1 cellular context compared by ENCODE assay signal in the genomic region with DNA sequence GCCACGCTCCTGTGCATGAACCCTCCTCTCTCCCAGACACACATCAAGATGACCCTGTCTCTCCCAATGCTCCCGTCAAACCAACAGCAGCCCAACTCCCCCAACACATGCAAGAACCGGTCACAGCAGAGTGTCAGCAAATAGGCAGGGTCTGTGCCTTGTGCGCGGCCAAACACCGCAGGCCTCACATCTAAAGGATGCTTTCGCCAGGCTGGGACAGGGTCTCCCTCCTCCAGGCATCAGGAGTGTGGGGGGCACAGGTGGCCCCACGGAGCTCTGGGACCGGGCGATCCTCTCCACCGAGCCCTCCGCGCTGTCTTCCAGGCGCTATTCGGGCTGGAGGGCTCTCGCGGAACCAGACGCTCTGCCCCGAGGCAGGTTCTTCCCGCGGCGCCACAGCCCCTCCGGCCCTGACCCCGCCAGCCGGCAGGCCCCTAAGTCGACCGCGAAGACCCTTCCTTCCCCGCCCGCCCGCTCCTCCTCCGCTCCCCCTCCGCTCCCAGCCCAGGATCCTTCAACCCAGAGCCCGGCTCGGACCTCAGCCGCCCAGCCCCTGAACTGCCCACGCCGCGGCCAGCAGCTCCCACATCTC.
A peak's percentile ranks its signal among the peaks of the same experiment; 100 is the strongest.
TF ChIP-seq lines count a peak whose summit lies in the region.

No MANE protein-coding gene starts in this region.

TF ChIP-seq in K562, 482 proteins besides CTCF, POLR2A, EP300 and RAD21 (continues in another document):
- TF ChIP-seq ZNF668 (CRISPR knock-in tag; IDR thresholded peaks at IDR 0.05) (no peak), CEBPG (CRISPR knock-in tag; IDR thresholded peaks at IDR 0.05) (0 out of 2 replicates have a peak, but pooled peaks have one; percentile 40), CEBPG (tag; conservative IDR thresholded peaks at IDR 0.05 in 1 of 2, IDR thresholded peaks at IDR 0.05 in 1 of 2) (no peak), ZNF263 (CRISPR knock-in tag; IDR thresholded peaks at IDR 0.05; ENCODE audit: borderline replicate concordance) (no peak), ZNF316 (IDR thresholded peaks at IDR 0.05) (0 out of 2 replicates have a peak, but pooled peaks have one; percentile 4), FOXM1 (IDR thresholded peaks at IDR 0.05; ENCODE audit: low read depth) (no peak), FOXM1 (CRISPR knock-in tag; IDR thresholded peaks at IDR 0.05; ENCODE audit: low read depth) (0 out of 2 replicates have a peak, but pooled peaks have one; percentile 34), TCF3 (CRISPR knock-in tag; IDR thresholded peaks at IDR 0.05) (no peak), NR2C2 (CRISPR knock-in tag; IDR thresholded peaks at IDR 0.05) (0 out of 2 replicates have a peak, but pooled peaks have one; percentile 34), NR2C2 (tag; IDR thresholded peaks at IDR 0.05) (no peak), RBBP5 (IDR thresholded peaks at IDR 0.05; ENCODE audit: borderline replicate concordance, insufficient read depth, low read length, poor library complexity, severe bottlenecking) (peak; percentile 69), SAFB (IDR thresholded peaks at IDR 0.05; ENCODE audit: borderline replicate concordance, low read depth, low read length) (0 out of 2 replicates have a peak, but pooled peaks have one; percentile 8), MAFF (IDR thresholded peaks at IDR 0.05; ENCODE audit: low read length) (no peak), ZBED1 (IDR thresholded peaks at IDR 0.05) (no peak), MYC (IDR thresholded peaks at IDR 0.05; ENCODE audit: low read depth, low read length) (peak; percentile 43; the same call in 1 of the 2 replicates), MYC (CRISPR knock-in tag; IDR thresholded peaks at IDR 0.05; ENCODE audit: borderline replicate concordance, low read depth) (no peak), MEIS2 (IDR thresholded peaks at IDR 0.05; ENCODE audit: partially characterized antibody) (peak; percentile 20), PHF8 (IDR thresholded peaks at IDR 0.05; ENCODE audit: borderline replicate concordance, low read length) (peak; percentile 64), COPS2 (conservative IDR thresholded peaks at IDR 0.05) (no peak), SP1 (CRISPR knock-in tag; IDR thresholded peaks at IDR 0.05) (peak; percentile 35; the same call in 1 of the 2 replicates), NCOA1 (IDR thresholded peaks at IDR 0.05; ENCODE audit: low read depth) (0 out of 2 replicates have a peak, but pooled peaks have one; percentile 25), ZC3H8 (IDR thresholded peaks at IDR 0.05) (no peak), PTRF (tag; IDR thresholded peaks at IDR 0.05) (no peak), RCOR1 (IDR thresholded peaks at IDR 0.05; ENCODE audit: borderline replicate concordance in 1 of 2, low read depth in 2 of 2, low read length in 2 of 2) (peak in 1 of 2 experiments; percentile 26; a peak in 1 of 4 replicates), E2F3 (CRISPR knock-in tag; IDR thresholded peaks at IDR 0.05) (0 out of 2 replicates have a peak, but pooled peaks have one; percentile 29), ZNF217 (CRISPR knock-in tag; IDR thresholded peaks at IDR 0.05) (no peak)
- TF ChIP-seq, protein P1, sequence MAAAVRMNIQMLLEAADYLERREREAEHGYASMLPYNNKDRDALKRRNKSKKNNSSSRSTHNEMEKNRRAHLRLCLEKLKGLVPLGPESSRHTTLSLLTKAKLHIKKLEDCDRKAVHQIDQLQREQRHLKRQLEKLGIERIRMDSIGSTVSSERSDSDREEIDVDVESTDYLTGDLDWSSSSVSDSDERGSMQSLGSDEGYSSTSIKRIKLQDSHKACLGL (CRISPR knock-in tag; IDR thresholded peaks at IDR 0.05; ENCODE audit: borderline replicate concordance, poor library complexity, severe bottlenecking), result no peak
- TF ChIP-seq, protein P2, sequence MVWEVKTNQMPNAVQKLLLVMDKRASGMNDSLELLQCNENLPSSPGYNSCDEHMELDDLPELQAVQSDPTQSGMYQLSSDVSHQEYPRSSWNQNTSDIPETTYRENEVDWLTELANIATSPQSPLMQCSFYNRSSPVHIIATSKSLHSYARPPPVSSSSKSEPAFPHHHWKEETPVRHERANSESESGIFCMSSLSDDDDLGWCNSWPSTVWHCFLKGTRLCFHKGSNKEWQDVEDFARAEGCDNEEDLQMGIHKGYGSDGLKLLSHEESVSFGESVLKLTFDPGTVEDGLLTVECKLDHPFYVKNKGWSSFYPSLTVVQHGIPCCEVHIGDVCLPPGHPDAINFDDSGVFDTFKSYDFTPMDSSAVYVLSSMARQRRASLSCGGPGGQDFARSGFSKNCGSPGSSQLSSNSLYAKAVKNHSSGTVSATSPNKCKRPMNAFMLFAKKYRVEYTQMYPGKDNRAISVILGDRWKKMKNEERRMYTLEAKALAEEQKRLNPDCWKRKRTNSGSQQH (CRISPR knock-in tag; IDR thresholded peaks at IDR 0.05), result no peak
- TF ChIP-seq, protein P3, sequence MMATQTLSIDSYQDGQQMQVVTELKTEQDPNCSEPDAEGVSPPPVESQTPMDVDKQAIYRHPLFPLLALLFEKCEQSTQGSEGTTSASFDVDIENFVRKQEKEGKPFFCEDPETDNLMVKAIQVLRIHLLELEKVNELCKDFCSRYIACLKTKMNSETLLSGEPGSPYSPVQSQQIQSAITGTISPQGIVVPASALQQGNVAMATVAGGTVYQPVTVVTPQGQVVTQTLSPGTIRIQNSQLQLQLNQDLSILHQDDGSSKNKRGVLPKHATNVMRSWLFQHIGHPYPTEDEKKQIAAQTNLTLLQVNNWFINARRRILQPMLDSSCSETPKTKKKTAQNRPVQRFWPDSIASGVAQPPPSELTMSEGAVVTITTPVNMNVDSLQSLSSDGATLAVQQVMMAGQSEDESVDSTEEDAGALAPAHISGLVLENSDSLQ (IDR thresholded peaks at IDR 0.05), result peak; percentile 28; the same call in 1 of the 2 replicates
- TF ChIP-seq, protein P4, sequence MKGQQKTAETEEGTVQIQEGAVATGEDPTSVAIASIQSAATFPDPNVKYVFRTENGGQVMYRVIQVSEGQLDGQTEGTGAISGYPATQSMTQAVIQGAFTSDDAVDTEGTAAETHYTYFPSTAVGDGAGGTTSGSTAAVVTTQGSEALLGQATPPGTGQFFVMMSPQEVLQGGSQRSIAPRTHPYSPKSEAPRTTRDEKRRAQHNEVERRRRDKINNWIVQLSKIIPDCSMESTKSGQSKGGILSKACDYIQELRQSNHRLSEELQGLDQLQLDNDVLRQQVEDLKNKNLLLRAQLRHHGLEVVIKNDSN (CRISPR knock-in tag; IDR thresholded peaks at IDR 0.05), result 0 out of 2 replicates have a peak, but pooled peaks have one; percentile 1
- TF ChIP-seq, protein P5, sequence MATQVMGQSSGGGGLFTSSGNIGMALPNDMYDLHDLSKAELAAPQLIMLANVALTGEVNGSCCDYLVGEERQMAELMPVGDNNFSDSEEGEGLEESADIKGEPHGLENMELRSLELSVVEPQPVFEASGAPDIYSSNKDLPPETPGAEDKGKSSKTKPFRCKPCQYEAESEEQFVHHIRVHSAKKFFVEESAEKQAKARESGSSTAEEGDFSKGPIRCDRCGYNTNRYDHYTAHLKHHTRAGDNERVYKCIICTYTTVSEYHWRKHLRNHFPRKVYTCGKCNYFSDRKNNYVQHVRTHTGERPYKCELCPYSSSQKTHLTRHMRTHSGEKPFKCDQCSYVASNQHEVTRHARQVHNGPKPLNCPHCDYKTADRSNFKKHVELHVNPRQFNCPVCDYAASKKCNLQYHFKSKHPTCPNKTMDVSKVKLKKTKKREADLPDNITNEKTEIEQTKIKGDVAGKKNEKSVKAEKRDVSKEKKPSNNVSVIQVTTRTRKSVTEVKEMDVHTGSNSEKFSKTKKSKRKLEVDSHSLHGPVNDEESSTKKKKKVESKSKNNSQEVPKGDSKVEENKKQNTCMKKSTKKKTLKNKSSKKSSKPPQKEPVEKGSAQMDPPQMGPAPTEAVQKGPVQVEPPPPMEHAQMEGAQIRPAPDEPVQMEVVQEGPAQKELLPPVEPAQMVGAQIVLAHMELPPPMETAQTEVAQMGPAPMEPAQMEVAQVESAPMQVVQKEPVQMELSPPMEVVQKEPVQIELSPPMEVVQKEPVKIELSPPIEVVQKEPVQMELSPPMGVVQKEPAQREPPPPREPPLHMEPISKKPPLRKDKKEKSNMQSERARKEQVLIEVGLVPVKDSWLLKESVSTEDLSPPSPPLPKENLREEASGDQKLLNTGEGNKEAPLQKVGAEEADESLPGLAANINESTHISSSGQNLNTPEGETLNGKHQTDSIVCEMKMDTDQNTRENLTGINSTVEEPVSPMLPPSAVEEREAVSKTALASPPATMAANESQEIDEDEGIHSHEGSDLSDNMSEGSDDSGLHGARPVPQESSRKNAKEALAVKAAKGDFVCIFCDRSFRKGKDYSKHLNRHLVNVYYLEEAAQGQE (CRISPR knock-in tag; IDR thresholded peaks at IDR 0.05; ENCODE audit: low read depth), result 0 out of 2 replicates have a peak, but pooled peaks have one; percentile 16
- TF ChIP-seq, protein P6, sequence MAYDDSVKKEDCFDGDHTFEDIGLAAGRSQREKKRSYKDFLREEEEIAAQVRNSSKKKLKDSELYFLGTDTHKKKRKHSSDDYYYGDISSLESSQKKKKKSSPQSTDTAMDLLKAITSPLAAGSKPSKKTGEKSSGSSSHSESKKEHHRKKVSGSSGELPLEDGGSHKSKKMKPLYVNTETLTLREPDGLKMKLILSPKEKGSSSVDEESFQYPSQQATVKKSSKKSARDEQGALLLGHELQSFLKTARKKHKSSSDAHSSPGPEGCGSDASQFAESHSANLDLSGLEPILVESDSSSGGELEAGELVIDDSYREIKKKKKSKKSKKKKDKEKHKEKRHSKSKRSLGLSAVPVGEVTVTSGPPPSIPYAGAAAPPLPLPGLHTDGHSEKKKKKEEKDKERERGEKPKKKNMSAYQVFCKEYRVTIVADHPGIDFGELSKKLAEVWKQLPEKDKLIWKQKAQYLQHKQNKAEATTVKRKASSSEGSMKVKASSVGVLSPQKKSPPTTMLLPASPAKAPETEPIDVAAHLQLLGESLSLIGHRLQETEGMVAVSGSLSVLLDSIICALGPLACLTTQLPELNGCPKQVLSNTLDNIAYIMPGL (CRISPR knock-in tag; IDR thresholded peaks at IDR 0.05), result 0 out of 2 replicates have a peak, but pooled peaks have one; percentile 12
- TF ChIP-seq, protein P7, sequence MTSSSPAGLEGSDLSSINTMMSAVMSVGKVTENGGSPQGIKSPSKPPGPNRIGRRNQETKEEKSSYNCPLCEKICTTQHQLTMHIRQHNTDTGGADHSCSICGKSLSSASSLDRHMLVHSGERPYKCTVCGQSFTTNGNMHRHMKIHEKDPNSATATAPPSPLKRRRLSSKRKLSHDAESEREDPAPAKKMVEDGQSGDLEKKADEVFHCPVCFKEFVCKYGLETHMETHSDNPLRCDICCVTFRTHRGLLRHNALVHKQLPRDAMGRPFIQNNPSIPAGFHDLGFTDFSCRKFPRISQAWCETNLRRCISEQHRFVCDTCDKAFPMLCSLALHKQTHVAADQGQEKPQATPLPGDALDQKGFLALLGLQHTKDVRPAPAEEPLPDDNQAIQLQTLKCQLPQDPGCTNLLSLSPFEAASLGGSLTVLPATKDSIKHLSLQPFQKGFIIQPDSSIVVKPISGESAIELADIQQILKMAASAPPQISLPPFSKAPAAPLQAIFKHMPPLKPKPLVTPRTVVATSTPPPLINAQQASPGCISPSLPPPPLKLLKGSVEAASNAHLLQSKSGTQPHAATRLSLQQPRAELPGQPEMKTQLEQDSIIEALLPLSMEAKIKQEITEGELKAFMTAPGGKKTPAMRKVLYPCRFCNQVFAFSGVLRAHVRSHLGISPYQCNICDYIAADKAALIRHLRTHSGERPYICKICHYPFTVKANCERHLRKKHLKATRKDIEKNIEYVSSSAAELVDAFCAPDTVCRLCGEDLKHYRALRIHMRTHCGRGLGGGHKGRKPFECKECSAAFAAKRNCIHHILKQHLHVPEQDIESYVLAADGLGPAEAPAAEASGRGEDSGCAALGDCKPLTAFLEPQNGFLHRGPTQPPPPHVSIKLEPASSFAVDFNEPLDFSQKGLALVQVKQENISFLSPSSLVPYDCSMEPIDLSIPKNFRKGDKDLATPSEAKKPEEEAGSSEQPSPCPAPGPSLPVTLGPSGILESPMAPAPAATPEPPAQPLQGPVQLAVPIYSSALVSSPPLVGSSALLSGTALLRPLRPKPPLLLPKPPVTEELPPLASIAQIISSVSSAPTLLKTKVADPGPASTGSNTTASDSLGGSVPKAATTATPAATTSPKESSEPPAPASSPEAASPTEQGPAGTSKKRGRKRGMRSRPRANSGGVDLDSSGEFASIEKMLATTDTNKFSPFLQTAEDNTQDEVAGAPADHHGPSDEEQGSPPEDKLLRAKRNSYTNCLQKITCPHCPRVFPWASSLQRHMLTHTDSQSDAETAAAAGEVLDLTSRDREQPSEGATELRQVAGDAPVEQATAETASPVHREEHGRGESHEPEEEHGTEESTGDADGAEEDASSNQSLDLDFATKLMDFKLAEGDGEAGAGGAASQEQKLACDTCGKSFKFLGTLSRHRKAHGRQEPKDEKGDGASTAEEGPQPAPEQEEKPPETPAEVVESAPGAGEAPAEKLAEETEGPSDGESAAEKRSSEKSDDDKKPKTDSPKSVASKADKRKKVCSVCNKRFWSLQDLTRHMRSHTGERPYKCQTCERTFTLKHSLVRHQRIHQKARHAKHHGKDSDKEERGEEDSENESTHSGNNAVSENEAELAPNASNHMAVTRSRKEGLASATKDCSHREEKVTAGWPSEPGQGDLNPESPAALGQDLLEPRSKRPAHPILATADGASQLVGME (CRISPR knock-in tag; IDR thresholded peaks at IDR 0.05), result 0 out of 2 replicates have a peak, but pooled peaks have one; percentile 23
- TF ChIP-seq, protein P8, sequence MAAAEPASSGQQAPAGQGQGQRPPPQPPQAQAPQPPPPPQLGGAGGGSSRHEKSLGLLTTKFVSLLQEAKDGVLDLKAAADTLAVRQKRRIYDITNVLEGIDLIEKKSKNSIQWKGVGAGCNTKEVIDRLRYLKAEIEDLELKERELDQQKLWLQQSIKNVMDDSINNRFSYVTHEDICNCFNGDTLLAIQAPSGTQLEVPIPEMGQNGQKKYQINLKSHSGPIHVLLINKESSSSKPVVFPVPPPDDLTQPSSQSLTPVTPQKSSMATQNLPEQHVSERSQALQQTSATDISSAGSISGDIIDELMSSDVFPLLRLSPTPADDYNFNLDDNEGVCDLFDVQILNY (CRISPR knock-in tag; IDR thresholded peaks at IDR 0.05), result peak; percentile 44; the same call in 1 of the 2 replicates
- TF ChIP-seq, protein P9, sequence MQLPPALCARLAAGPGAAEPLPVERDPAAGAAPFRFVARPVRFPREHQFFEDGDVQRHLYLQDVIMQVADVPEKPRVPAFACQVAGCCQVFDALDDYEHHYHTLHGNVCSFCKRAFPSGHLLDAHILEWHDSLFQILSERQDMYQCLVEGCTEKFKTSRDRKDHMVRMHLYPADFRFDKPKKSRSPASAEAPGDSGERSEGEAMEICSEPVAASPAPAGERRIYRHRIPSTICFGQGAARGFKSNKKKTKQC (CRISPR knock-in tag; IDR thresholded peaks at IDR 0.05), result 0 out of 2 replicates have a peak, but pooled peaks have one; percentile 83
- TF ChIP-seq, protein P10, sequence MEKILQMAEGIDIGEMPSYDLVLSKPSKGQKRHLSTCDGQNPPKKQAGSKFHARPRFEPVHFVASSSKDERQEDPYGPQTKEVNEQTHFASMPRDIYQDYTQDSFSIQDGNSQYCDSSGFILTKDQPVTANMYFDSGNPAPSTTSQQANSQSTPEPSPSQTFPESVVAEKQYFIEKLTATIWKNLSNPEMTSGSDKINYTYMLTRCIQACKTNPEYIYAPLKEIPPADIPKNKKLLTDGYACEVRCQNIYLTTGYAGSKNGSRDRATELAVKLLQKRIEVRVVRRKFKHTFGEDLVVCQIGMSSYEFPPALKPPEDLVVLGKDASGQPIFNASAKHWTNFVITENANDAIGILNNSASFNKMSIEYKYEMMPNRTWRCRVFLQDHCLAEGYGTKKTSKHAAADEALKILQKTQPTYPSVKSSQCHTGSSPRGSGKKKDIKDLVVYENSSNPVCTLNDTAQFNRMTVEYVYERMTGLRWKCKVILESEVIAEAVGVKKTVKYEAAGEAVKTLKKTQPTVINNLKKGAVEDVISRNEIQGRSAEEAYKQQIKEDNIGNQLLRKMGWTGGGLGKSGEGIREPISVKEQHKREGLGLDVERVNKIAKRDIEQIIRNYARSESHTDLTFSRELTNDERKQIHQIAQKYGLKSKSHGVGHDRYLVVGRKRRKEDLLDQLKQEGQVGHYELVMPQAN (IDR thresholded peaks at IDR 0.05; ENCODE audit: borderline replicate concordance), result peak; percentile 59; the same call in 1 of the 2 replicates
